ENCODE assay signal across 1 cellular context in genomic region chr6:13373919-13374318, GRCh38.
TF ChIP-seq lines count a peak whose summit lies in the region.

No MANE protein-coding gene starts in this region.

TF ChIP-seq in K562, 482 proteins besides CTCF, POLR2A, EP300 and RAD21 (continued from another document):
- TF ChIP-seq ZNF277 (CRISPR knock-in tag; IDR thresholded peaks at IDR 0.05; ENCODE audit: borderline replicate concordance) (no peak), BCOR (IDR thresholded peaks at IDR 0.05) (peak; percentile 79), ZNF23 (CRISPR knock-in tag; IDR thresholded peaks at IDR 0.05) (no peak), RBM25 (IDR thresholded peaks at IDR 0.05; ENCODE audit: low read depth, low read length, severe bottlenecking) (peak; percentile 64), ADNP (tag; IDR thresholded peaks at IDR 0.05) (0 out of 2 replicates have a peak, but pooled peaks have one; percentile 27)
TF ChIP-seq in K562: peak in this region for 3.
